Comparison of ENCODE assay signal across 12 cellular contexts in the genomic region with DNA sequence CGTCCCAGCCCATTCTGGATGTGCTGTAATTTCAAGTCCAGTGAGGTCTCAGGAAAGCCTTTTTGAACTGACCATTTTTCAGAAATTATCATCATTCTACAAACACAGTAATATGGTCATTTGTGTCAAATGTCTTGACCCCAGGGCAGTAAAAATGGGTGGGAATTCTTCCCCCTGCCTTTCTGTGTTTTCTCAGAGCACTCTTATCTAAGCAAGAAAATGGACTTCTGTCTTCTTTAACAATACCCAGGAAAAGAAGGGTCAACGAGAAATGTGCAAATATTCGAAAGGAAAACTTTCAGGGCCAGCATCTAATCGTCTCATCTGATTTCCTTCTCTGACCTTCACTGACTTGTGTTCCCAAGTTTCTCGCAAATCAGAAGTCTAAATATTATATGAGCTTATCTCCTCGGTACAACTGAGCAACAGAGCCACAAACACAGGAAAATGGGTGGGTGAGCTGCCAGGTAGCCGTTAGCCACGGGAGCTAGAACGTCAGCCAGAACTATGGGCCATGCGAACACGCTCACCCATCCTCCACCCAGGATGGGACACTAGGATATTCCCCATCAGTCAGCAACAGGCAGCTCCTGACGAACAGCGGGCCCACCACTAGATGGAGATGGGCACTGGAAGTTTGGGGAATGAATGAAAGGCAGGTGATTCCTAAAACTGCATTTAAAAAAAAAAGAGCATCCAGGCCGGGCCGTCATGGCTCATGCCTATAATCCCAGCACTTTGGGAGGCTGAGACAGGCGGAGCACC. TPM values are rescaled to one million over a fixed set of nuclear protein-coding genes. Genes with fewer than 3 reads are reported as not detected.
DNase-seq lines count a peak whose midpoint lies in the region; ATAC-seq and TF ChIP-seq lines count a peak whose summit lies in the region.
"Had no signal": no experiment of that assay in that cellular context is flagged by ENCODE, and none has a peak within 500 bp of the region (broad histone marks: within the 10 kb centered on the region; RNA-seq: fewer than 3 reads in every experiment).

No MANE protein-coding gene starts in this region.

- H3K23ac ChIP-seq in mesendoderm (ENCODE audit: low read length) = no peak overlapping the region

- H3K27me3 ChIP-seq in BJ (ENCODE audit: control insufficient read depth, insufficient read depth, low read length) (no peaks in the 10 kb centered on the region; the same call in 1 of the 2 replicates), mesendoderm (ENCODE audit: insufficient read depth, low read length, poor library complexity) (no peaks in the 10 kb centered on the region), gastrocnemius medialis (no peaks in the 10 kb centered on the region)
- H3K27me3 ChIP-seq: pancreas had no signal

- no peak overlapping the region for H4K8ac ChIP-seq in mesendoderm (ENCODE audit: low read depth, low read length)

- POLR2A ChIA-PET in BJ (lab: Charles Lee) = no interaction called here

- no peak overlapping the region for H3K27ac ChIP-seq in mesendoderm (ENCODE audit: low read depth, low read length)
- peak overlapping the region in 2 of 4 donors; percentile 28 to 49 for H3K27ac ChIP-seq in gastrocnemius medialis
- H3K27ac ChIP-seq: pancreas had no signal

- no peak overlapping the region for H2BK5ac ChIP-seq in mesendoderm (ENCODE audit: low read length)

- H3K4me2 ChIP-seq in mesendoderm (ENCODE audit: low read length) = no peak overlapping the region

- H3K9me3 ChIP-seq in gastrocnemius medialis = no peaks in the 10 kb centered on the region
- H3K9me3 ChIP-seq: pancreas had no signal

- TF ChIP-seq CTCF in BJ (IDR thresholded peaks at IDR 0.05; ENCODE audit: insufficient read depth, low read depth, low read length) = peak; percentile 32; the same call in 1 of the 2 replicates
- TF ChIP-seq CTCF in gastrocnemius medialis (IDR thresholded peaks at IDR 0.05 in 4 of 5, conservative IDR thresholded peaks at IDR 0.05 in 1 of 5) = peak in 2 of 5 experiments; percentile 7 to 19

- H2BK120ac ChIP-seq in mesendoderm (ENCODE audit: low read depth, low read length) = no peak overlapping the region

- intact Hi-C loops in gastrocnemius medialis (cut with DNase I; ENCODE audit: low total_unique reads) = loop anchor here (2.0 kb wide), 1 partner anchor 131 kb away; no protein-coding TSS in a partner anchor

- ATAC-seq in HG03342 (IDR thresholded peaks at IDR 0.05; ENCODE audit: unreplicated experiment) (no peak), gastrocnemius medialis (no peak)
- ATAC-seq: pancreas; stimulated activated naive CD8-positive, alpha-beta T cell treated with anti-CD3 and anti-CD28 coated beads, Interleukin-15, Interleukin-2, amounts not matched to agents 100 U/mL and 50 U/mL, for 24 hours had no signal

- H3K4ac ChIP-seq in mesendoderm (ENCODE audit: low read depth, low read length) = no peak overlapping the region

- H3K56ac ChIP-seq in mesendoderm (ENCODE audit: low read length) = no peak overlapping the region

- in situ Hi-C loops in gastrocnemius medialis (cut with MboI; ENCODE audit: low sequenced_read_pairs in 4 of 4) = loop anchor here (5.0 to 10.0 kb wide), 4 partner anchors 127 to 220 kb away; no protein-coding TSS in a partner anchor

- H3K4me3 ChIP-seq in BJ (ENCODE audit: low read depth, low read length) (no peak overlapping the region), mesendoderm (ENCODE audit: low read length) (no peak overlapping the region), gastrocnemius medialis (no peak overlapping the region)
- H3K4me3 ChIP-seq: pancreas had no signal

- no peaks in the 10 kb centered on the region for H3K79me2 ChIP-seq in mesendoderm (ENCODE audit: control insufficient read depth, insufficient read depth, low read length)

- H3K4me1 ChIP-seq in mesendoderm (ENCODE audit: control insufficient read depth, low read depth, low read length) (no peaks in the 10 kb centered on the region), gastrocnemius medialis (peaks cover 0 to 4% of the 10 kb centered on the region in 2 donors)
- H3K4me1 ChIP-seq: pancreas had no signal

- no peak overlapping the region for H2AK5ac ChIP-seq in mesendoderm (ENCODE audit: low read length)

- CTCF ChIA-PET in BJ (lab: Yijun Ruan, JAX) = interaction anchor here (1.0 to 4.0 kb wide), 5 partner anchors 15 to 219 kb away, joined by 3 to 28 read pairs (median 8); no protein-coding TSS in a partner anchor

- H2BK15ac ChIP-seq in mesendoderm (replicated peaks; ENCODE audit: low read depth) = no peak overlapping the region

- no peak overlapping the region for H3K9ac ChIP-seq in mesendoderm (ENCODE audit: low read length)

- TF ChIP-seq POLR2A in gastrocnemius medialis (IDR thresholded peaks at IDR 0.05) = no peak

- H3K36me3 ChIP-seq in BJ (ENCODE audit: control insufficient read depth, insufficient read depth, low read length) (no peaks in the 10 kb centered on the region), mesendoderm (ENCODE audit: control insufficient read depth, insufficient read depth, low read length) (no peaks in the 10 kb centered on the region), gastrocnemius medialis (no peaks in the 10 kb centered on the region)
- H3K36me3 ChIP-seq: pancreas had no signal

- H3K18ac ChIP-seq in mesendoderm (ENCODE audit: low read length) = no peak overlapping the region

- no peak for DNase-seq in BJ (ENCODE audit: low read depth)
- DNase-seq in M059J (ENCODE audit: low read depth) = peak; percentile 40
- DNase-seq in dermis blood vessel endothelial cell = peak; percentile 71
- peak; percentile 88 for DNase-seq in mesendoderm
- DNase-seq in NK-92 (lab: John Stamatoyannopoulos, UW; ENCODE audit: unreplicated experiment) = no peak
- DNase-seq in gastrocnemius medialis = no peak
- DNase-seq in stimulated activated CD4-positive, alpha-beta T cell treated with anti-CD3 and anti-CD28 coated beads, Interleukin-15, amount 100 ng/mL, for 24 hours = no peak
- DNase-seq: activated CD8-positive, alpha-beta memory T cell treated with anti-CD3 and anti-CD28 coated beads for 24 hours; NCI-H2081; pancreas; stimulated activated naive CD8-positive, alpha-beta T cell treated with anti-CD3 and anti-CD28 coated beads, Interleukin-15, Interleukin-2, amounts not matched to agents 100 U/mL and 50 U/mL, for 24 hours had no signal

- no CpG with 5 or more reads among the region's 16 CpGs for WGBS in mesendoderm (ENCODE audit: extremely low coverage, insufficient coverage, low lambda C conversion rate)

- no peak overlapping the region for H4K5ac ChIP-seq in mesendoderm (ENCODE audit: low read length)

- H3K79me1 ChIP-seq in mesendoderm (ENCODE audit: low read length) = no peaks in the 10 kb centered on the region

RNA-seq across cellular contexts. Expression of a gene that starts 57.1 kb away (rescaled TPM):
- polyA plus RNA-seq in BJ (2011; rRNA removed) = 0.06 and 0.07 TPM in 2 replicates
- polyA minus RNA-seq in BJ (2011; rRNA and poly(A)+ RNA removed) = 0.14 and 0.26 TPM in 2 replicates
- total RNA-seq in M059J (2014; rRNA removed; shearing (Covaris generic)) = 0.05 TPM in 1 of 2 replicates, not detected in the other
- total RNA-seq in dermis blood vessel endothelial cell (3,052 and 3,683 TPM in 2 replicates), gastrocnemius medialis (100 to 1,000 TPM in 2 of 4 donors, 10 to 100 TPM in 2; 78.8 to 118 (median 101) TPM)
- polyA plus RNA-seq in mesendoderm (2013, experiment 1 of 2) = 0.15 TPM
- polyA plus RNA-seq in mesendoderm (2013, experiment 2 of 2) = 0.15 TPM

Comparison
In these comparisons a context has a peak if more than half of its experiments do, and no peak if none do; other contexts are left out.
1. DNase-seq: peak in M059J (single experiment), dermis blood vessel endothelial cell (single experiment) and mesendoderm (single experiment); none in BJ (single experiment), NK-92 (single experiment), gastrocnemius medialis (0 of 2) and stimulated activated CD4-positive, alpha-beta T cell treated with anti-CD3 and anti-CD28 coated beads, Interleukin-15, amount 100 ng/mL, for 24 hours (single experiment).
2. RNA of a gene that starts 57.1 kb away (total RNA-seq): 3,052 to 3,683 TPM in dermis blood vessel endothelial cell and 78.8 to 118 TPM in gastrocnemius medialis; 0.05 TPM in M059J; every median in the first group is over 10 times any median in the second.